Comparison of ENCODE assay signal across 8 cellular contexts in genomic region chr20:36605309-36606170, GRCh38. TPM values are rescaled to one million over a fixed set of nuclear protein-coding genes. Genes with fewer than 3 reads are reported as not detected.
A peak's percentile ranks its signal among the peaks of the same experiment; 100 is the strongest.
DNase-seq lines count a peak whose midpoint lies in the region; ATAC-seq and TF ChIP-seq lines count a peak whose summit lies in the region.

TSS of gene RAB5IF (plus strand) at chr20:36605779. CDS start at chr20:36605952, 173 bp downstream.

- peaks cover 25% of the 10 kb centered on the region for H3K36me3 Mint-ChIP-seq in WTC11

- peak within 1 kb of the TSS; percentile 97 for H3K4me3 Mint-ChIP-seq in WTC11

- H3K27me3 Mint-ChIP-seq in WTC11 (ENCODE audit: low read depth): no peaks in the 10 kb centered on the region; the same call in 1 of the 2 replicates

- H3K27ac ChIP-seq in caudate nucleus (ENCODE audit: low read depth, low read length): peak within 1 kb of the TSS; percentile 95

- peaks cover 17% of the 10 kb centered on the region for H3K4me1 Mint-ChIP-seq in WTC11

- ATAC-seq in GM18873 (IDR thresholded peaks at IDR 0.05; ENCODE audit: low FRiP score, unreplicated experiment) (peak; percentile 81), HG03159 (IDR thresholded peaks at IDR 0.05; ENCODE audit: unreplicated experiment) (peak; percentile 79), WTC11 (peak; percentile 91)

- peak; percentile 98 for DNase-seq in AG08395 (ENCODE audit: low spot score)
- peak; percentile 98 for DNase-seq in NCI-H2227 treated with DMSO at 0.1 percent for 48 hours (lab: John Stamatoyannopoulos, UW)
- DNase-seq in WTC11 (ENCODE audit: low spot score): peak; percentile 100
- peak; percentile 41 to 100 (median 96) for DNase-seq in caudate nucleus (lab: John Stamatoyannopoulos, UW)
- peak; percentile 98 for DNase-seq in inferior parietal cortex (ENCODE audit: extremely low spot score)
- DNase-seq in stimulated activated CD4-positive, alpha-beta T cell treated with anti-CD3 and anti-CD28 coated beads, Interleukin-12 subunit alpha, Interleukin-12 subunit beta, amount 100 ng/mL, for 24 hours (ENCODE audit: low read depth in 2 of 2): peak; percentile 98 to 99

- H3K27ac Mint-ChIP-seq in WTC11: peak within 1 kb of the TSS; percentile 94

- CTCF ChIA-PET in WTC11 (lab: Charles Lee): interaction anchor here (0.5 to 2.4 kb wide), 42 partner anchors 8 to 540 kb away, joined by 3 to 22 read pairs (median 5); partner anchors contain the start of genes DSN1 and NDRG3

- TF ChIP-seq CTCF in WTC11 (IDR thresholded peaks at IDR 0.05): peak; percentile 82

- POLR2A ChIA-PET in WTC11 (lab: Charles Lee): interaction anchor here (0.5 to 4.0 kb wide), 9 partner anchors 13 to 64 kb away, joined by 4 to 16 read pairs (median 5); partner anchors contain the start of genes MYL9 and TGIF2

- no peaks in the 10 kb centered on the region for H3K9me3 Mint-ChIP-seq in WTC11

TF ChIP-seq in WTC11, 78 proteins besides CTCF, POLR2A, EP300 and RAD21 (continues in another document):
- TF ChIP-seq KAT7 (CRISPR knock-in tag; IDR thresholded peaks at IDR 0.05; ENCODE audit: borderline replicate concordance) (peak; percentile 91; the same call in 1 of the 2 replicates), SP1 (CRISPR knock-in tag; conservative IDR thresholded peaks at IDR 0.05) (peak; percentile 99), ESRRA (CRISPR knock-in tag; IDR thresholded peaks at IDR 0.05; ENCODE audit: borderline replicate concordance) (peak; percentile 32; the same call in 1 of the 2 replicates), IRF2 (CRISPR knock-in tag; IDR thresholded peaks at IDR 0.05; ENCODE audit: borderline replicate concordance, low read depth) (no peak), E2F4 (CRISPR knock-in tag; IDR thresholded peaks at IDR 0.05; ENCODE audit: borderline replicate concordance, low read depth) (no peak), ATF6 (CRISPR knock-in tag; IDR thresholded peaks at IDR 0.05) (no peak), EMX1 (CRISPR knock-in tag; IDR thresholded peaks at IDR 0.05) (no peak), JAZF1 (CRISPR knock-in tag; IDR thresholded peaks at IDR 0.05) (no peak), HMGXB4 (CRISPR knock-in tag; IDR thresholded peaks at IDR 0.05) (peak; percentile 87), TCF7 (CRISPR knock-in tag; IDR thresholded peaks at IDR 0.05; ENCODE audit: low read depth) (no peak), ZNF138 (CRISPR knock-in tag; conservative IDR thresholded peaks at IDR 0.05) (no peak), FOXP1 (CRISPR knock-in tag; IDR thresholded peaks at IDR 0.05; ENCODE audit: borderline replicate concordance) (peak; percentile 91), IRF1 (CRISPR knock-in tag; IDR thresholded peaks at IDR 0.05) (no peak), ERG (CRISPR knock-in tag; IDR thresholded peaks at IDR 0.05) (no peak), USF1 (CRISPR knock-in tag; IDR thresholded peaks at IDR 0.05) (peak; percentile 40; the same call in 1 of the 2 replicates), NFE2L1 (CRISPR knock-in tag; IDR thresholded peaks at IDR 0.05) (no peak), MLX (CRISPR knock-in tag; IDR thresholded peaks at IDR 0.05) (no peak), TEAD1 (CRISPR knock-in tag; IDR thresholded peaks at IDR 0.05) (peak; percentile 86), JUN (CRISPR knock-in tag; IDR thresholded peaks at IDR 0.05) (peak; percentile 34; the same call in 1 of the 2 replicates), USF2 (CRISPR knock-in tag; IDR thresholded peaks at IDR 0.05) (no peak)

RNA-seq across cellular contexts. Expression of gene RAB5IF, which starts in this region (rescaled TPM):
- total RNA-seq in WTC11 (2021): 83.2 to 89.4 TPM (median 88.4 TPM) in 3 replicates

Comparison
In these comparisons a context has a peak if more than half of its experiments do, and no peak if none do; other contexts are left out.
1. Peak in every context shown above with its lines: DNase-seq, ATAC-seq and H3K27ac ChIP-seq.